Comparison of ENCODE assay signal across 15 cellular contexts in the genomic region with DNA sequence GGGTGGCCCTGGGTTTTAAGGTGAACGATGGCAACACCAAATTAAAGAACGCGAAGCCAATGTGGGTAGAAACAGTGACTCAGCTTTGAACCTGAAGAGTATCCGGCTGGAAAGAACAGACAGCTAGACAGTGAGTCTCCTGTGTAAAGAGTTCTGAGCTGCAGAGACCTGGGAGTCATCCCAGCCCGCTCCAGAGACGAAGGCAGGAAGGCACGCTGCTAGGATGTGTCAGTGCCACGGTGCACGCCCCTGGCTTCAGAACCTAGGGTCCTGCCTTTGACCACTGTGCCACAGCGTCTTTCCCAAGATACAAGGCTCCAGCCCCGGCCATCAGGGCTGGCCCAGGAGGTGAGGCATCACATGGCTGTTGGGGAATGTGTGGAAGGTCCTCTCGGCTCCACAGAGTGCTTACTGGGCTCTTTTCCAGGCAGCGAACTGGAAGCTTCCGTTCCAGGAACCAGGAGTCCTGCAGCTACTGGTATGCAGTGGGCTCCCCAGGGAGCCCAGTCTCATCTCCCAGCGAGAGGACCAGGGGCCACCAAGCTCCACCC. TPM values are rescaled to one million over a fixed set of nuclear protein-coding genes. Genes with fewer than 3 reads are reported as not detected.
DNase-seq lines count a peak whose midpoint lies in the region; ATAC-seq, FAIRE-seq and TF ChIP-seq lines count a peak whose summit lies in the region.
"Had no signal": no experiment of that assay in that cellular context is flagged by ENCODE, and none has a peak within 500 bp of the region (broad histone marks: within the 10 kb centered on the region; RNA-seq: fewer than 3 reads in every experiment).

No MANE protein-coding gene starts in this region.

- H3K4me3 ChIP-seq in K562 (no peak overlapping the region), right cardiac atrium (ENCODE audit: low read length) (no peak overlapping the region)
- H3K4me3 ChIP-seq: SJCRH30, tibial artery had no signal

- no peak overlapping the region for H3K4me3 Mint-ChIP-seq in stimulated activated effector memory CD8-positive, alpha-beta T cell treated with anti-CD3 and anti-CD28 coated beads, Interleukin-12 subunit alpha, Interleukin-12 subunit beta, amount 100 ng/mL, for 72 hours
- H3K4me3 Mint-ChIP-seq: activated naive CD8-positive, alpha-beta T cell treated with anti-CD3 and anti-CD28 coated beads for 36 hours; natural killer cell treated with Interleukin-12 subunit alpha and Interleukin-12 subunit beta and Interleukin-15 and Interleukin-18, amount 100 ng/mL, for 72 hours had no signal

- H3K27me3 ChIP-seq in K562 (ENCODE audit: control insufficient read depth in 2 of 2, insufficient read depth in 2 of 2, low read length in 2 of 2) (no peaks in the 10 kb centered on the region), right cardiac atrium (ENCODE audit: control insufficient read depth, insufficient read depth) (no peaks in the 10 kb centered on the region)
- H3K27me3 ChIP-seq: SJCRH30, tibial artery had no signal

- DNase-seq in HS-27A (ENCODE audit: low read depth) (peak; percentile 36), K562 (ENCODE audit: extremely low read depth in 1 of 4, low spot score in 3 of 4) (peak in 2 of 4 experiments; percentile 30 to 34), right cardiac atrium (peak in 2 of 3 donors; percentile 42 to 64), NCI-H524 (lab: John Stamatoyannopoulos, UW) (no peak), NOMO-1 (lab: John Stamatoyannopoulos, UW; ENCODE audit: unreplicated experiment in 2 of 2) (no peak), COLO668 (lab: John Stamatoyannopoulos, UW; ENCODE audit: unreplicated experiment) (no peak)
- DNase-seq in stimulated activated effector memory CD8-positive, alpha-beta T cell treated with anti-CD3 and anti-CD28 coated beads, Interleukin-12 subunit alpha, Interleukin-12 subunit beta, amount 100 ng/mL, for 72 hours (ENCODE audit: low spot score in 2 of 2), result no peak
- DNase-seq: activated naive CD8-positive, alpha-beta T cell treated with anti-CD3 and anti-CD28 coated beads for 36 hours; Caco-2; dermis blood vessel endothelial cell; NCI-H187 treated with DMSO at 0.1 percent for 48 hours; SJCRH30; tibial artery had no signal

- H3K9me3 ChIP-seq in K562 (replicated peaks; ENCODE audit: control insufficient read depth, insufficient read depth, low read depth, low read length) (no peaks in the 10 kb centered on the region), right cardiac atrium (ENCODE audit: control insufficient read depth, low read length) (no peaks in the 10 kb centered on the region)
- H3K9me3 ChIP-seq: Caco-2, SJCRH30, tibial artery had no signal

- TF ChIP-seq CTCF in K562 (IDR thresholded peaks at IDR 0.05 in 2 of 3, conservative IDR thresholded peaks at IDR 0.05 in 1 of 3; ENCODE audit: insufficient read depth in 2 of 3, low read depth in 1 of 3, low read length in 3 of 3), result no peak

- WGBS in K562 (ENCODE audit: insufficient coverage, low coverage, missing lambda C conversion rate), result 56% methylated on average over 15 of the region's 15 CpGs
- 67% methylated on average over 15 of the region's 15 CpGs for WGBS in right cardiac atrium

- TF ChIP-seq POLR2A in K562 (conservative IDR thresholded peaks at IDR 0.05), result no peak

- ATAC-seq in K562 (no peak; the same call in 1 of the 3 replicates), right cardiac atrium (peak; percentile 31 to 52)
- ATAC-seq in stimulated activated effector memory CD8-positive, alpha-beta T cell treated with anti-CD3 and anti-CD28 coated beads, Interleukin-12 subunit alpha, Interleukin-12 subunit beta, amount 100 ng/mL, for 72 hours, result no peak
- ATAC-seq: natural killer cell treated with Interleukin-12 subunit alpha and Interleukin-12 subunit beta and Interleukin-15 and Interleukin-18, amount 100 ng/mL, for 72 hours had no signal

- POLR2A ChIA-PET in K562 (lab: Yijun Ruan, JAX), result interaction anchor here (0.6 kb wide), 1 partner anchor 89 kb away, joined by 3 read pairs; the partner anchor contains the start of gene C11orf86

- TF ChIP-seq EP300 in K562 (IDR thresholded peaks at IDR 0.05; ENCODE audit: low read length), result no peak

- H3K9me3 Mint-ChIP-seq in stimulated activated effector memory CD8-positive, alpha-beta T cell treated with anti-CD3 and anti-CD28 coated beads, Interleukin-12 subunit alpha, Interleukin-12 subunit beta, amount 100 ng/mL, for 72 hours, result no peaks in the 10 kb centered on the region
- H3K9me3 Mint-ChIP-seq: activated naive CD8-positive, alpha-beta T cell treated with anti-CD3 and anti-CD28 coated beads for 36 hours; natural killer cell treated with Interleukin-12 subunit alpha and Interleukin-12 subunit beta and Interleukin-15 and Interleukin-18, amount 100 ng/mL, for 72 hours had no signal

- peaks cover 34 to 38% of the 10 kb centered on the region in 2 experiments; a peak in 4 of 5 replicates for H3K4me1 ChIP-seq in K562 (replicated peaks in 1 of 2; ENCODE audit: control insufficient read depth in 2 of 2, insufficient read depth in 2 of 2, low read length in 2 of 2)
- no peaks in the 10 kb centered on the region for H3K4me1 ChIP-seq in right cardiac atrium (ENCODE audit: control insufficient read depth, insufficient read depth, low read length)
- H3K4me1 ChIP-seq: tibial artery had no signal

- no TSS peak for BruUV-seq in K562 (replicated peaks; lab: Mats Ljungman, UMichigan)

- no peaks in the 10 kb centered on the region for H3K9me1 ChIP-seq in K562 (ENCODE audit: control insufficient read depth, insufficient read depth, low read length)

- H3K9ac ChIP-seq in K562 (ENCODE audit: insufficient read depth in 1 of 2, low read depth in 2 of 2, low read length in 2 of 2), result peak overlapping the region; percentile 4 to 37; a peak in 3 of 4 replicates

- intact Hi-C loops in K562 (cut with micrococcal nuclease) (no loop called here), right cardiac atrium (cut with DNase I) (no loop called here)

- H3K27ac Mint-ChIP-seq in stimulated activated effector memory CD8-positive, alpha-beta T cell treated with anti-CD3 and anti-CD28 coated beads, Interleukin-12 subunit alpha, Interleukin-12 subunit beta, amount 100 ng/mL, for 72 hours, result peak overlapping the region; percentile 15
- H3K27ac Mint-ChIP-seq: activated naive CD8-positive, alpha-beta T cell treated with anti-CD3 and anti-CD28 coated beads for 36 hours; natural killer cell treated with Interleukin-12 subunit alpha and Interleukin-12 subunit beta and Interleukin-15 and Interleukin-18, amount 100 ng/mL, for 72 hours had no signal

- in situ Hi-C loops in K562 (cut with MboI), result no loop called here

- peaks cover 14% of the 10 kb centered on the region for H3K4me1 Mint-ChIP-seq in stimulated activated effector memory CD8-positive, alpha-beta T cell treated with anti-CD3 and anti-CD28 coated beads, Interleukin-12 subunit alpha, Interleukin-12 subunit beta, amount 100 ng/mL, for 72 hours

- H3K36me3 Mint-ChIP-seq in stimulated activated effector memory CD8-positive, alpha-beta T cell treated with anti-CD3 and anti-CD28 coated beads, Interleukin-12 subunit alpha, Interleukin-12 subunit beta, amount 100 ng/mL, for 72 hours, result no peaks in the 10 kb centered on the region
- H3K36me3 Mint-ChIP-seq: activated naive CD8-positive, alpha-beta T cell treated with anti-CD3 and anti-CD28 coated beads for 36 hours; natural killer cell treated with Interleukin-12 subunit alpha and Interleukin-12 subunit beta and Interleukin-15 and Interleukin-18, amount 100 ng/mL, for 72 hours had no signal

- no peaks in the 10 kb centered on the region for H4K20me1 ChIP-seq in K562 (replicated peaks; ENCODE audit: control insufficient read depth, insufficient read depth, low read length)

- TF ChIP-seq RAD21 in K562 (CRISPR knock-in tag; conservative IDR thresholded peaks at IDR 0.05 in 1 of 2, IDR thresholded peaks at IDR 0.05 in 1 of 2), result no peak

- CTCF ChIA-PET in K562 (lab: Yijun Ruan, JAX; ENCODE audit: low intra/inter-chr PET ratio), result interaction anchor here (0.6 kb wide), 1 partner anchor 86 kb away, joined by 4 read pairs; no protein-coding TSS in a partner anchor

- peak overlapping the region; percentile 61 for H3K4me2 ChIP-seq in K562 (ENCODE audit: insufficient read depth, low read length)

- H3K79me2 ChIP-seq in K562 (ENCODE audit: control insufficient read depth, insufficient read depth, low read length), result no peaks in the 10 kb centered on the region; the same call in 2 of the 3 replicates

- peak overlapping the region; percentile 68; the same call in 1 of the 2 replicates for H2AFZ ChIP-seq in K562 (ENCODE audit: low read depth, low read length)

- peak overlapping the region; percentile 47; the same call in 2 of the 3 replicates for H3K27ac ChIP-seq in K562 (ENCODE audit: extremely low read depth, low read depth, low read length)
- no peak overlapping the region for H3K27ac ChIP-seq in right cardiac atrium (ENCODE audit: low read length)
- H3K27ac ChIP-seq: SJCRH30, tibial artery, VCaP had no signal

- H3K36me3 ChIP-seq in K562 (ENCODE audit: control insufficient read depth, insufficient read depth, low read length), result 0 out of 3 replicates have a peak, but pooled peaks cover 4% of the 10 kb centered on the region
- H3K36me3 ChIP-seq: SJCRH30, tibial artery had no signal

- no peak for FAIRE-seq in K562 (lab: Jason Lieb, UNC)

RNA-seq across cellular contexts. Expression of gene LRFN4, which starts 29.9 kb away (rescaled TPM):
- total RNA-seq in K562 (2011; cell fraction: chromatin; rRNA removed; ENCODE audit: low replicate concordance), result 6.4 and 27.6 TPM in 2 replicates
- 47.9 and 52.9 TPM in 2 replicates for total RNA-seq in K562 (2011; cell fraction: nucleolus; rRNA removed)
- 13.7 and 16.8 TPM in 2 replicates for total RNA-seq in K562 (2011; cell fraction: nucleoplasm; rRNA removed)
- total RNA-seq in K562 (2014; rRNA removed), result 41.3 and 53.0 TPM in 2 replicates
- 1.1 and 1.5 TPM in 2 replicates for total RNA-seq in K562 (2014; rRNA removed; fragmentation: Illumina TruSeq; extraction: Trizol)
- 19.4 and 23.0 TPM in 2 replicates for total RNA-seq in K562 (2015; rRNA removed; fragmentation: Illumina TruSeq; extraction: Trizol)
- 59.5 and 60.1 TPM in 2 replicates for total RNA-seq in K562 (2021)
- polyA plus RNA-seq in K562 (2011; rRNA removed), result 6.7 and 11.3 TPM in 2 replicates
- 17.4 and 75.5 TPM in 2 replicates for polyA plus RNA-seq in K562 (2011; cell fraction: cytosol; rRNA removed)
- 36.1 and 82.9 TPM in 2 replicates for polyA plus RNA-seq in K562 (2011; cell fraction: nucleus; rRNA removed)
- 18.4 and 21.2 TPM in 2 replicates for polyA plus RNA-seq in K562 (2012)
- 1.1 and 9.0 TPM in 2 replicates for polyA plus RNA-seq in K562 (2014; fragmentation: Illumina TruSeq; extraction: Trizol)
- under 1 TPM; 0.10 to 0.14 TPM for polyA plus RNA-seq in K562 (2014; fragmentation: Nextera tagmentation; extraction: Ambion mirVana)
- polyA plus RNA-seq in K562 (2014; rRNA removed), result 31.5 and 32.3 TPM in 2 replicates
- 1.4 and 3.4 TPM in 2 replicates for polyA minus RNA-seq in K562 (2011; rRNA and poly(A)+ RNA removed)
- 23.3 and 29.6 TPM in 2 replicates for polyA minus RNA-seq in K562 (2011; cell fraction: cytosol; rRNA and poly(A)+ RNA removed)
- 12.9 and 13.5 TPM in 2 replicates for polyA minus RNA-seq in K562 (2011; cell fraction: nucleus; rRNA and poly(A)+ RNA removed)
- 10 to 100 TPM; 10.8 to 14.6 (median 11.6) TPM for total RNA-seq in right cardiac atrium
- 11.8 TPM for polyA plus RNA-seq in right cardiac atrium

RNA-seq across cellular contexts. Expression of gene RCE1, which starts 43.5 kb away (rescaled TPM):
- total RNA-seq in K562 (2011; cell fraction: chromatin; rRNA removed; ENCODE audit: low replicate concordance), result 20.0 and 55.8 TPM in 2 replicates
- total RNA-seq in K562 (2011; cell fraction: nucleolus; rRNA removed), result 76.0 and 85.1 TPM in 2 replicates
- 47.9 and 52.4 TPM in 2 replicates for total RNA-seq in K562 (2011; cell fraction: nucleoplasm; rRNA removed)
- total RNA-seq in K562 (2014; rRNA removed) (41.3 and 41.5 TPM in 2 replicates), K562 (2014; rRNA removed; fragmentation: Illumina TruSeq; extraction: Trizol) (8.8 and 10.6 TPM in 2 replicates), K562 (2015; rRNA removed; fragmentation: Illumina TruSeq; extraction: Trizol) (17.8 and 18.7 TPM in 2 replicates), K562 (2021) (26.3 and 27.7 TPM in 2 replicates), right cardiac atrium (1 to 10 TPM; 5.3 to 9.4 (median 6.8) TPM)
- polyA plus RNA-seq in K562 (2011; rRNA removed) (13.9 and 25.0 TPM in 2 replicates), K562 (2014; fragmentation: Illumina TruSeq; extraction: Trizol) (15.1 and 20.9 TPM in 2 replicates), K562 (2014; fragmentation: Nextera tagmentation; extraction: Ambion mirVana) (1 to 10 TPM in 1 of 2 experiments, under 1 TPM in 1; 0.75 to 3.0 TPM), K562 (2014; rRNA removed) (31.1 and 31.9 TPM in 2 replicates), right cardiac atrium (4.8 TPM)
- 36.6 and 88.7 TPM in 2 replicates for polyA plus RNA-seq in K562 (2011; cell fraction: cytosol; rRNA removed)
- polyA plus RNA-seq in K562 (2011; cell fraction: nucleus; rRNA removed), result 50.0 and 76.3 TPM in 2 replicates
- 24.5 and 28.6 TPM in 2 replicates for polyA plus RNA-seq in K562 (2012)
- 6.2 and 7.5 TPM in 2 replicates for polyA minus RNA-seq in K562 (2011; rRNA and poly(A)+ RNA removed)
- polyA minus RNA-seq in K562 (2011; cell fraction: cytosol; rRNA and poly(A)+ RNA removed), result 16.9 and 20.8 TPM in 2 replicates
- polyA minus RNA-seq in K562 (2011; cell fraction: nucleus; rRNA and poly(A)+ RNA removed), result 22.8 and 26.4 TPM in 2 replicates

Comparison
In these comparisons a context has a peak if more than half of its experiments do, and no peak if none do; other contexts are left out.
1. DNase-seq: peak in HS-27A (single experiment) and right cardiac atrium (2 of 3); none in stimulated activated effector memory CD8-positive, alpha-beta T cell treated with anti-CD3 and anti-CD28 coated beads, Interleukin-12 subunit alpha, Interleukin-12 subunit beta, amount 100 ng/mL, for 72 hours (0 of 2), NCI-H524 (0 of 2), NOMO-1 (0 of 2) and COLO668 (single experiment).
2. ATAC-seq: peak in right cardiac atrium (2 of 2); none in K562 (single experiment) and stimulated activated effector memory CD8-positive, alpha-beta T cell treated with anti-CD3 and anti-CD28 coated beads, Interleukin-12 subunit alpha, Interleukin-12 subunit beta, amount 100 ng/mL, for 72 hours (single experiment).